In the genomic region with DNA sequence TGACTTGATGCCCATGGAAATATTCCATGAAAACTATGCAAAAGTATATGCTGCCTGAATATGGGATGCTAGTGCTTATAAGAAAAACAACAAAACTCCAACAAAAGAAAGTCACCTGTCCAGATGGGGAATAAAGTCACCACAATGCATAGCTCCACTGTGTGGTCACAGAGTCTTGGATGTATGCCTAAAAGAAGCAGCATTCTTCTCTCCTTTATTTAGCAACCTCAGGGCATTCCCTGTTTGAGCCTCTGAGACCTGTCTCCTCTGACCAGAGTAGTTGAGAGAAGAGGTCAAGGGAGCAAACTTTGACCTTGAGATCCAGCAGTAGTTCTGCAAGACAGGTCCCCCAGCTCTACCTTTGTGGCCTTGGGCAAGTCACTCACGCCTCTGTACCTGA, we compare ENCODE assay signal across 35 cellular contexts.
"Had no signal": no experiment of that assay in that cellular context is flagged by ENCODE, and none has a peak within 500 bp of the region (broad histone marks: within the 10 kb centered on the region; RNA-seq: fewer than 3 reads in every experiment).

No MANE protein-coding gene starts in this region.

- H3K4me3 ChIP-seq: MG63 had no signal

- H3K27ac ChIP-seq: KMS-11 had no signal

- H3K27me3 ChIP-seq: MG63 had no signal

- DNase-seq: Karpas-422, Kasumi-1, MG63, MM.1S, MV-4-11, NCI-H1048, NCI-H1092, NCI-H1092 treated with DMSO at 0.1 percent for 48 hours, NCI-H1105, NCI-H1105 treated with DMSO at 0.1 percent for 48 hours, NCI-H1417, NCI-H1417 treated with DMSO at 0.1 percent for 48 hours, NCI-H1436, NCI-H1436 treated with DMSO at 0.1 percent for 48 hours, NCI-H146, NCI-H1694, NCI-H1694 treated with DMSO at 0.1 percent for 48 hours, NCI-H187, NCI-H187 treated with DMSO at 0.1 percent for 48 hours, NCI-H1930, NCI-H2029, NCI-H2029 treated with DMSO at 0.1 percent for 48 hours, NCI-H2081, NCI-H2081 treated with DMSO at 0.1 percent for 48 hours, NCI-H2107, NCI-H2171, NCI-H2171 treated with DMSO at 0.1 percent for 48 hours, NCI-H2227 treated with DMSO at 0.1 percent for 48 hours, NCI-H226, NCI-H345, NCI-H446, NCI-H446 treated with DMSO at 0.1 percent for 48 hours, NCI-H510A, NCI-H510A treated with DMSO at 0.1 percent for 48 hours had no signal

- H3K36me3 ChIP-seq: MG63 had no signal

- H3K9ac ChIP-seq: KMS-11 had no signal

- H3K4me2 ChIP-seq: KMS-11 had no signal
